Comparison of ENCODE assay signal across 11 cellular contexts in genomic region chr18:51188024-51188701, GRCh38. TPM values are rescaled to one million over a fixed set of nuclear protein-coding genes. Genes with fewer than 3 reads are reported as not detected.
DNase-seq lines count a peak whose midpoint lies in the region; ATAC-seq lines count a peak whose summit lies in the region.
"Had no signal": no experiment of that assay in that cellular context is flagged by ENCODE, and none has a peak within 500 bp of the region (broad histone marks: within the 10 kb centered on the region; RNA-seq: fewer than 3 reads in every experiment).

No MANE protein-coding gene starts in this region.

- in situ Hi-C loops in G401 (cut with HindIII; ENCODE audit: low sequenced_read_pairs), result no loop called here

- H3K4me3 Mint-ChIP-seq in effector memory CD8-positive, alpha-beta T cell, result peak overlapping the region; percentile 74 to 79
- H3K4me3 Mint-ChIP-seq: nephron progenitor cell had no signal

- H3K27ac Mint-ChIP-seq in effector memory CD8-positive, alpha-beta T cell, result peak overlapping the region; percentile 83 to 95
- H3K27ac Mint-ChIP-seq: nephron progenitor cell had no signal

- no peaks in the 10 kb centered on the region for H3K9me3 Mint-ChIP-seq in effector memory CD8-positive, alpha-beta T cell

- peaks cover 15% of the 10 kb centered on the region for H3K36me3 Mint-ChIP-seq in effector memory CD8-positive, alpha-beta T cell (ENCODE audit: insufficient read depth)

- ATAC-seq in GM18498 (IDR thresholded peaks at IDR 0.05; ENCODE audit: unreplicated experiment) (peak; percentile 63), GM19455 (IDR thresholded peaks at IDR 0.05; ENCODE audit: unreplicated experiment) (peak; percentile 38), HG03139 (IDR thresholded peaks at IDR 0.05; ENCODE audit: unreplicated experiment) (peak; percentile 40), HG02588 (IDR thresholded peaks at IDR 0.05; ENCODE audit: unreplicated experiment) (no peak)
- peak; percentile 16 for ATAC-seq in effector memory CD8-positive, alpha-beta T cell (replicated peaks)
- ATAC-seq: Panc1 had no signal

- DNase-seq in effector memory CD8-positive, alpha-beta T cell, result no peak
- no peak for DNase-seq in GDM1 (lab: John Stamatoyannopoulos, UW)
- no peak for DNase-seq in activated gamma-delta T cell (lab: John Stamatoyannopoulos, UW)
- DNase-seq in G401 (ENCODE audit: low spot score), result no peak
- DNase-seq: NCI-H146, nephron progenitor cell had no signal

- no peaks in the 10 kb centered on the region for H3K27me3 Mint-ChIP-seq in effector memory CD8-positive, alpha-beta T cell

- peaks cover 52 to 74% of the 10 kb centered on the region in 2 donors for H3K4me1 Mint-ChIP-seq in effector memory CD8-positive, alpha-beta T cell (ENCODE audit: low read depth in 2 of 2)

RNA-seq across cellular contexts. Expression of gene MEX3C, which starts 9.3 kb away (rescaled TPM):
- 42.5 and 51.1 TPM in 2 replicates for total RNA-seq in G401 (2014; rRNA removed; shearing (Covaris generic))
